ENCODE assay signal across 29 cellular contexts in the genomic region with DNA sequence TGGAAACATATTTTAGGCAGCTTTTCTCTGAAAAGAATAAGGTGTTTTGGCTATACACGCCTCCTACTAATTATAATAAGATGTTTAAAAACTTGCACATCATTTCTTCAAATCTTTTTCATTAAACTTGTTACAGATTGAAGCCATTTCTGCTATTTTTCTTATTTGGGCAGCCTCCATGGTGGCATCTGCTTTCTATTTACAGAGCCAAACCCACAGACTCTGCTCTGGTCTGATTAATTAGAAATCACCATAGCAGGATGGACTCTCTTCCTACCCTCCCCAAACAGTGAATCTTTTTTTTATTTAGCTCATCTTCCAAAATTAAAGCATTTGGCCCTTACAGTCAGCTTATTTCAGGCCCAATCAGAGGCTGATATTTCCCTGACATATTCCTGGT.
"Had no signal": no experiment of that assay in that cellular context is flagged by ENCODE, and none has a peak within 500 bp of the region (broad histone marks: within the 10 kb centered on the region; RNA-seq: fewer than 3 reads in every experiment).

No MANE protein-coding gene starts in this region.

- H3K4me3 Mint-ChIP-seq: activated B cell treated with CpG ODN at 0.5 μM for 24 hours; activated CD4-positive, alpha-beta memory T cell treated with anti-CD3 and anti-CD28 coated beads, Interleukin-2, amount 10 ng/mL, durations not matched to agents 7 days and 5 days; activated naive CD8-positive, alpha-beta T cell; activated T-cell treated with anti-CD3 and anti-CD28 coated beads, Interleukin-2, amount 50 U/mL, for 24 hours; activated T-helper 17 cell treated with anti-CD3 and anti-CD28 coated beads, Interleukin-2, amount 50 U/mL, for 72 hours; central memory CD8-positive, alpha-beta T cell; T-helper 17 cell; T-helper 2 cell treated with Interferon-gamma antibody and Interleukin-4, amounts not matched to agents 5 μg/mL and 100 μg/mL, for 36 hours had no signal

- H3K27me3 Mint-ChIP-seq: activated naive CD8-positive, alpha-beta T cell; activated T-cell treated with anti-CD3 and anti-CD28 coated beads, Interleukin-2, amount 50 U/mL, for 24 hours had no signal

- H3K4me1 Mint-ChIP-seq: activated B cell treated with CpG ODN at 0.5 μM for 24 hours; activated CD4-positive, alpha-beta memory T cell treated with anti-CD3 and anti-CD28 coated beads, Interleukin-2, amount 10 ng/mL, durations not matched to agents 7 days and 5 days; activated T-helper 17 cell treated with anti-CD3 and anti-CD28 coated beads, Interleukin-2, amount 50 U/mL, for 72 hours had no signal

- H3K27me3 ChIP-seq: brain microvascular endothelial cell, colonic mucosa, esophagus squamous epithelium had no signal

- H3K4me1 ChIP-seq: colonic mucosa, esophagus squamous epithelium had no signal

- DNase-seq: activated B cell treated with CpG ODN at 0.5 μM for 24 hours; activated CD4-positive, alpha-beta memory T cell treated with anti-CD3 and anti-CD28 coated beads, Interleukin-2, amount 10 ng/mL, durations not matched to agents 7 days and 5 days; activated CD4-positive, alpha-beta T cell treated with anti-CD3 and anti-CD28 coated beads for 48 hours; activated CD4-positive, alpha-beta T cell treated with anti-CD3 and anti-CD28 coated beads, Interleukin-2, amount 50 U/mL, for 4 hours; activated CD8-positive, alpha-beta memory T cell treated with anti-CD3 and anti-CD28 coated beads, Interleukin-2, amount 50 U/mL, for 48 hours; activated effector memory CD4-positive, alpha-beta T cell treated with Interleukin-2 at 50 U/mL for 16 hours; activated gamma-delta T cell treated with Interleukin-2 at 50 U/mL for 16 hours; activated naive CD4-positive, alpha-beta T cell treated with anti-CD3 and anti-CD28 coated beads, Interleukin-2, amount 50 U/mL, for 16 hours; activated naive CD4-positive, alpha-beta T cell treated with Interleukin-2 at 50 U/mL for 16 hours; activated T-cell treated with anti-CD3 and anti-CD28 coated beads for 4 hours; activated T-cell treated with anti-CD3 and anti-CD28 coated beads, Interleukin-2, amount 50 U/mL, for 24 hours; amniotic stem cell; anterior cingulate cortex; brain microvascular endothelial cell; colonic mucosa; effector CD8-positive, alpha-beta T cell; esophagus squamous epithelium; foreskin fibroblast; head of caudate nucleus; hypothalamus; T-helper 17 cell; T1000; WERI-Rb-1 had no signal

- H3K9me3 ChIP-seq: colonic mucosa, esophagus squamous epithelium had no signal

- H3K36me3 Mint-ChIP-seq: activated naive CD8-positive, alpha-beta T cell had no signal

- H3K9me3 Mint-ChIP-seq: activated B cell treated with CpG ODN at 0.5 μM for 24 hours; activated CD4-positive, alpha-beta memory T cell treated with anti-CD3 and anti-CD28 coated beads, Interleukin-2, amount 10 ng/mL, durations not matched to agents 7 days and 5 days; activated T-cell treated with anti-CD3 and anti-CD28 coated beads, Interleukin-2, amount 50 U/mL, for 24 hours; activated T-helper 17 cell treated with anti-CD3 and anti-CD28 coated beads, Interleukin-2, amount 50 U/mL, for 72 hours; central memory CD8-positive, alpha-beta T cell had no signal

- ATAC-seq: activated CD4-positive, CD25-positive, alpha-beta regulatory T cell treated with anti-CD3 and anti-CD28 coated beads, Interleukin-2, amount 50 U/mL, for 24 hours; activated T-helper 17 cell treated with anti-CD3 and anti-CD28 coated beads, Interleukin-2, amount 50 U/mL, for 72 hours; T-helper 17 cell had no signal

- H3K36me3 ChIP-seq: brain microvascular endothelial cell, colonic mucosa, esophagus squamous epithelium, WERI-Rb-1 had no signal

- H3K27ac ChIP-seq: brain microvascular endothelial cell, colonic mucosa, epithelial cell of prostate, esophagus squamous epithelium, WERI-Rb-1 had no signal

- H3K4me3 ChIP-seq: colonic mucosa, esophagus squamous epithelium had no signal
